Comparison of ENCODE assay signal across 7 cellular contexts in genomic region chr9:133048595-133048994, GRCh38. TPM values are rescaled to one million over a fixed set of nuclear protein-coding genes. Genes with fewer than 3 reads are reported as not detected.
DNase-seq lines count a peak whose midpoint lies in the region; ATAC-seq and TF ChIP-seq lines count a peak whose summit lies in the region.

No MANE protein-coding gene starts in this region.

- no peak overlapping the region for H3K4me2 ChIP-seq in MM.1S (ENCODE audit: low read depth, low read length)

- H2AFZ ChIP-seq in MM.1S (ENCODE audit: low read length): no peak overlapping the region

- no peaks in the 10 kb centered on the region for H3K4me1 ChIP-seq in MM.1S (ENCODE audit: low read length)

- no peaks in the 10 kb centered on the region for H3F3A ChIP-seq in MM.1S (ENCODE audit: insufficient read depth, low read length)

- no peaks in the 10 kb centered on the region for H3K9me3 ChIP-seq in MM.1S (replicated peaks; ENCODE audit: insufficient read depth, low read length)

- no peak overlapping the region for H3K4me3 ChIP-seq in MM.1S (ENCODE audit: low read length)

- no peak for ATAC-seq in HG03097 (IDR thresholded peaks at IDR 0.05; ENCODE audit: low FRiP score, unreplicated experiment)

- peak; percentile 31 for DNase-seq in ELR (ENCODE audit: low read depth)
- peak; percentile 57 for DNase-seq in MM.1S
- peak; percentile 42 for DNase-seq in astrocyte of the hippocampus (ENCODE audit: low read depth, low spot score)
- peak; percentile 47 to 63 for DNase-seq in lung microvascular endothelial cell (ENCODE audit: low read depth in 2 of 2)
- DNase-seq in NK-92 treated with Interleukin-12 subunit alpha and Interleukin-12 subunit beta, amount 100 ng/mL, for 24 hours (lab: John Stamatoyannopoulos, UW): no peak
- no peak for DNase-seq in stimulated activated CD4-positive, alpha-beta T cell treated with anti-CD3 and anti-CD28 coated beads, Interleukin-4, amount 100 ng/mL, for 1 hour

- H3K79me2 ChIP-seq in MM.1S (ENCODE audit: low read length): peaks cover 2% of the 10 kb centered on the region; the same call in 1 of the 2 replicates

- H3K9me2 ChIP-seq in MM.1S (replicated peaks; ENCODE audit: insufficient read depth, low read length): no peaks in the 10 kb centered on the region

- no peaks in the 10 kb centered on the region for H4K20me1 ChIP-seq in MM.1S (ENCODE audit: insufficient read depth, low read length)

- H3K27me3 ChIP-seq in MM.1S (replicated peaks; ENCODE audit: insufficient read depth, low read length): no peaks in the 10 kb centered on the region

- no peaks in the 10 kb centered on the region for H3K36me3 ChIP-seq in MM.1S (replicated peaks; ENCODE audit: insufficient read depth, low read length)

- H3K27ac ChIP-seq in MM.1S (ENCODE audit: low read length): no peak overlapping the region

- TF ChIP-seq CTCF in MM.1S (IDR thresholded peaks at IDR 0.05; ENCODE audit: low read length): peak; percentile 42

- H3K9ac ChIP-seq in MM.1S (ENCODE audit: low read length): no peak overlapping the region

RNA-seq across cellular contexts. Expression of gene CEL, which starts 13.2 kb away (rescaled TPM):
- total RNA-seq in lung microvascular endothelial cell: under 0.01 TPM in 2 replicates

RNA-seq across cellular contexts. Expression of gene GTF3C5, which starts 17.8 kb away (rescaled TPM):
- 35.5 and 36.3 TPM in 2 replicates for total RNA-seq in lung microvascular endothelial cell

Comparison
In these comparisons a context has a peak if more than half of its experiments do, and no peak if none do; other contexts are left out.
1. DNase-seq: peak in ELR (single experiment), MM.1S (single experiment), astrocyte of the hippocampus (single experiment) and lung microvascular endothelial cell (2 of 2); none in NK-92 treated with Interleukin-12 subunit alpha and Interleukin-12 subunit beta, amount 100 ng/mL, for 24 hours (single experiment) and stimulated activated CD4-positive, alpha-beta T cell treated with anti-CD3 and anti-CD28 coated beads, Interleukin-4, amount 100 ng/mL, for 1 hour (single experiment).